ENCODE assay signal across 16 cellular contexts in genomic region chr14:85536835-85537195, GRCh38. TPM values are rescaled to one million over a fixed set of nuclear protein-coding genes. Genes with fewer than 3 reads are reported as not detected.
DNase-seq lines count a peak whose midpoint lies in the region; ATAC-seq and TF ChIP-seq lines count a peak whose summit lies in the region.
"Had no signal": no experiment of that assay in that cellular context is flagged by ENCODE, and none has a peak within 500 bp of the region (broad histone marks: within the 10 kb centered on the region; RNA-seq: fewer than 3 reads in every experiment).

No MANE protein-coding gene starts in this region.

- H3K4me3 Mint-ChIP-seq in mesothelial cell of epicardium, result peak overlapping the region; percentile 81
- no peak overlapping the region for H3K4me3 Mint-ChIP-seq in T-cell
- no peak overlapping the region for H3K4me3 Mint-ChIP-seq in T-helper 17 cell
- H3K4me3 Mint-ChIP-seq: activated CD4-positive, alpha-beta memory T cell treated with anti-CD3 and anti-CD28 coated beads for 36 hours; B cell had no signal

- H3K4me3 ChIP-seq in choroid plexus epithelial cell (ENCODE audit: low read depth, low read length), result peak overlapping the region; percentile 7
- H3K4me3 ChIP-seq: left lung had no signal

- H3K27me3 Mint-ChIP-seq in mesothelial cell of epicardium (ENCODE audit: low read depth) (no peaks in the 10 kb centered on the region), T-cell (peaks cover 27 to 41% of the 10 kb centered on the region in 2 donors), T-helper 17 cell (peaks cover 29% of the 10 kb centered on the region)

- TF ChIP-seq CTCF in choroid plexus epithelial cell (conservative IDR thresholded peaks at IDR 0.05; ENCODE audit: low read depth, low read length) (no peak), mesothelial cell of epicardium (IDR thresholded peaks at IDR 0.05; ENCODE audit: unreplicated experiment) (no peak)

- POLR2A ChIA-PET in T-cell (lab: Charles Lee), result interaction anchor here in 1 of 2 donors (0.6 kb wide), 1 partner anchor 145 kb away, joined by 3 read pairs; no protein-coding TSS in a partner anchor

- CTCF ChIA-PET in T-cell (lab: Charles Lee), result no interaction called here

- H3K9me3 Mint-ChIP-seq in mesothelial cell of epicardium, result no peaks in the 10 kb centered on the region
- H3K9me3 Mint-ChIP-seq in T-cell, result peaks cover 0 to 4% (median 3%) of the 10 kb centered on the region in 3 donors
- H3K9me3 Mint-ChIP-seq: activated CD4-positive, alpha-beta memory T cell treated with anti-CD3 and anti-CD28 coated beads for 36 hours had no signal

- peaks cover 4% of the 10 kb centered on the region for H3K9me3 ChIP-seq in T-helper 17 cell (ENCODE audit: control insufficient read depth, low read length, poor library complexity, severe bottlenecking)
- H3K9me3 ChIP-seq: left lung had no signal

- DNase-seq in DMS153 (lab: John Stamatoyannopoulos, UW), result peak; percentile 61
- peak; percentile 93 for DNase-seq in NCI-H2107 treated with DMSO at 0.1 percent for 48 hours (lab: John Stamatoyannopoulos, UW; ENCODE audit: unreplicated experiment)
- peak; percentile 76 for DNase-seq in choroid plexus epithelial cell (ENCODE audit: low read depth)
- no peak for DNase-seq in mesothelial cell of epicardium (ENCODE audit: low spot score in 2 of 2, unreplicated experiment in 2 of 2)
- no peak for DNase-seq in T-cell
- no peak for DNase-seq in SW 1271 (lab: John Stamatoyannopoulos, UW)
- DNase-seq in T-helper 17 cell, result no peak
- DNase-seq: activated CD4-positive, alpha-beta memory T cell treated with anti-CD3 and anti-CD28 coated beads for 36 hours; activated gamma-delta T cell treated with Interleukin-2 at 50 U/mL for 16 hours; left lung; occipital lobe; stimulated activated CD4-positive, alpha-beta T cell treated with anti-CD3 and anti-CD28 coated beads, Interleukin-2, amount 100 ng/mL, for 48 hours; stimulated activated naive CD4-positive, alpha-beta T cell treated with Interleukin-2 at 50 U/mL for 16 hours had no signal

- H3K36me3 Mint-ChIP-seq in mesothelial cell of epicardium (peaks cover 12% of the 10 kb centered on the region), T-cell (no peaks in the 10 kb centered on the region), T-helper 17 cell (ENCODE audit: low read depth) (no peaks in the 10 kb centered on the region)

- H3K4me1 Mint-ChIP-seq in mesothelial cell of epicardium (peaks cover 76% of the 10 kb centered on the region), T-cell (peaks cover 5 to 9% (median 9%) of the 10 kb centered on the region in 3 donors), T-helper 17 cell (peaks cover 5% of the 10 kb centered on the region)

- ATAC-seq in T-cell (replicated peaks in 1 of 4) (no peak), GM21619 (IDR thresholded peaks at IDR 0.05; ENCODE audit: unreplicated experiment) (no peak), T-helper 17 cell (no peak)

- peak overlapping the region; percentile 70 for H3K27ac Mint-ChIP-seq in mesothelial cell of epicardium
- H3K27ac Mint-ChIP-seq in T-cell, result no peak overlapping the region
- H3K27ac Mint-ChIP-seq in T-helper 17 cell, result no peak overlapping the region
- H3K27ac Mint-ChIP-seq: activated CD4-positive, alpha-beta memory T cell treated with anti-CD3 and anti-CD28 coated beads for 36 hours; B cell had no signal

RNA-seq across cellular contexts. Expression of gene FLRT2, which starts 6.9 kb away (rescaled TPM):
- total RNA-seq in mesothelial cell of epicardium (143 to 150 TPM (median 148 TPM) in 3 replicates), T-cell (under 1 TPM in 3 of 5 donors, not detected in 2; 0.03 to 0.35 (median 0.06) TPM), T-helper 17 cell (not detected)
- total RNA-seq: activated CD4-positive, alpha-beta memory T cell treated with anti-CD3 and anti-CD28 coated beads for 36 hours; B cell; T-helper 1 cell treated with Interleukin-12 subunit alpha and Interleukin-12 subunit beta and Interleukin-4 antibody, amounts not matched to agents 30 ng/mL and 1 ng/mL, for 36 hours had no signal

Comparison
In these comparisons a context has a peak if more than half of its experiments do, and no peak if none do; other contexts are left out.
1. DNase-seq: peak in DMS153 (single experiment), NCI-H2107 treated with DMSO at 0.1 percent for 48 hours (single experiment) and choroid plexus epithelial cell (single experiment); none in mesothelial cell of epicardium (0 of 2), T-cell (0 of 34), SW 1271 (0 of 2) and T-helper 17 cell (0 of 3).
2. RNA of gene FLRT2, which starts 6.9 kb away (total RNA-seq): 143 to 150 TPM in mesothelial cell of epicardium; 0.03 to 0.35 TPM in T-cell and not detected in T-helper 17 cell; every median in the first group is over 100 times any median in the second.